8 cellular contexts compared by ENCODE assay signal in the genomic region with DNA sequence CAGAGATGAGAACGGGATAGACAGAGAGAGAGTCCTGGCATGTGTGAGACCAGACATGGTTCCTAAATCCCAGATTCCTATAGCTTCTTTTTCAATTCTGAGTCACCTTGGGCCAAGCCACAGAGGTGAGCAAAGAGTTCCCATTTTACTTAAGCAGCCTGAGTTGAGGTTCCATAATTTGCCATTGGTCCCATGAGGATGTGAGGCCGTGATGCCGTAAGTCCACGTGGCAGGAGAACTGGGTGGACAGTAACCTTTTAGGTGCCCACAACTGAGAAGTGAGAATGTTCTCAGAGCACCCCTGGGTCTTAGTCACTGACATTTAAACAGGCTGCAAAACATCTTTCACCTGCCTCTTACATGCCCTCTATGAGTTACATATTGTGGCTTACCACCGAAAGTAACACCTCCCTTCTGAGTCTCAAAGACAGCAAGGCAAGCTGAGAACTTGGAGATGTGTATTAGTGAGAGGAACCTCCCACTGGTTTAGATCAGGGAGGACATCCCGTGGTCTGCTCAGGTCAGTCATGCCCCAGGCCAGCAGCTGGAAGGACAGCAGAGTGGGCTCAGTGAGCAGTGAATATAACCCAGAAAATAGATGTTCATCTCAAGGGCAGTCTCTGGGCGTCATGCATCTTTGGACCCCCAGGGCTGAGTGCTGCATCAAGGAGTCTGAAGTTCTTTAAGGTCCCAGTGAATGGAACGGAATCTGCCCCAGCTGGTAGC.
DNase-seq lines count a peak whose midpoint lies in the region; ATAC-seq and FAIRE-seq lines count a peak whose summit lies in the region.

No MANE protein-coding gene starts in this region.

- FAIRE-seq in HTR-8/SVneo (lab: Jason Lieb, UNC) = no peak

- ATAC-seq in GM19025 (IDR thresholded peaks at IDR 0.05; ENCODE audit: low read depth, unreplicated experiment) (peak; percentile 83), HG03064 (IDR thresholded peaks at IDR 0.05; ENCODE audit: low read depth, unreplicated experiment) (peak; percentile 87)

- peak; percentile 88 for DNase-seq in activated CD8-positive, alpha-beta memory T cell treated with anti-CD3 and anti-CD28 coated beads for 24 hours
- DNase-seq in stimulated activated CD4-positive, alpha-beta T cell treated with anti-CD3 and anti-CD28 coated beads, Interleukin-15, amount 100 ng/mL, for 24 hours = peak; percentile 63
- DNase-seq in ureter (ENCODE audit: low spot score) (no peak), HTR-8/SVneo (ENCODE audit: insufficient read length, low spot score) (no peak), A172 (ENCODE audit: low spot score) (no peak), NCI-H2107 (lab: John Stamatoyannopoulos, UW) (no peak)

Comparison
In these comparisons a context has a peak if more than half of its experiments do, and no peak if none do; other contexts are left out.
1. DNase-seq: peak in activated CD8-positive, alpha-beta memory T cell treated with anti-CD3 and anti-CD28 coated beads for 24 hours (single experiment) and stimulated activated CD4-positive, alpha-beta T cell treated with anti-CD3 and anti-CD28 coated beads, Interleukin-15, amount 100 ng/mL, for 24 hours (single experiment); none in ureter (single experiment), HTR-8/SVneo (single experiment), A172 (single experiment) and NCI-H2107 (single experiment).